Comparison of ENCODE assay signal across 1 cellular context in the genomic region with DNA sequence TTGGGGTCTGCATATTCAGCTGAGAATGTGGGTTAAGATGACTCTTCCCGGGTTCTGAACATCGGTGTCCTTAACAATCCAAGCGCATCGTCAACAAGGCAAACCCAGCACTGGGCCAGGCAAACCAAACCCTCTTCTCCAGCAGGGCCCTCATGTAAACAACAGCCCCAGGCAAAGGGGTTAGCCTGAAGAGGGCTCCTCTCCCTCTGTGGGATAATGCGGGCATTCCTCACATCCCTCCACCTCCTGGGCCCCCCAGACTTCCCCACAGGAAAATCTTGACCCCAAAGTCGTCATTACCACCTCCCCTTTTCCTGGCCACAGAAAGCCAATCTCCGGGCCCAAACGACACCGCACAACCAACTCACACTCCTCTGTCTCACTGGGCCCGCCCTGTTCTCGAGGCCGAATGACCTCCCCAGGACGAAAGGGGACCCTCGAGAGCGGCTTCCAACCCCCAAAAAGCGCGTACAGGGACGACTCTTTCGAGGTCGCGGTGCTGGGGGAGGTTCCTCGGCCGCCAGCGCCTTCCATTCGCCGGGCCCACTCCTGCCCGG.
TF ChIP-seq lines count a peak whose summit lies in the region.

No MANE protein-coding gene starts in this region.

TF ChIP-seq in endothelial cell of umbilical vein, 7 proteins besides CTCF, POLR2A, EP300 and RAD21:
- no peak for TF ChIP-seq MYC (IDR thresholded peaks at IDR 0.05; ENCODE audit: low read depth, low read length)
- no peak for TF ChIP-seq FOS (IDR thresholded peaks at IDR 0.05; ENCODE audit: borderline replicate concordance, insufficient read depth, low read length)
- no peak for TF ChIP-seq GATA2 (IDR thresholded peaks at IDR 0.05; ENCODE audit: insufficient read depth, insufficient read length, low read depth, low read length)
- TF ChIP-seq POLR2AphosphoS5 (IDR thresholded peaks at IDR 0.05; ENCODE audit: insufficient read depth, low read depth, low read length), result no peak
